Comparison of ENCODE assay signal across 8 cellular contexts in the genomic region with DNA sequence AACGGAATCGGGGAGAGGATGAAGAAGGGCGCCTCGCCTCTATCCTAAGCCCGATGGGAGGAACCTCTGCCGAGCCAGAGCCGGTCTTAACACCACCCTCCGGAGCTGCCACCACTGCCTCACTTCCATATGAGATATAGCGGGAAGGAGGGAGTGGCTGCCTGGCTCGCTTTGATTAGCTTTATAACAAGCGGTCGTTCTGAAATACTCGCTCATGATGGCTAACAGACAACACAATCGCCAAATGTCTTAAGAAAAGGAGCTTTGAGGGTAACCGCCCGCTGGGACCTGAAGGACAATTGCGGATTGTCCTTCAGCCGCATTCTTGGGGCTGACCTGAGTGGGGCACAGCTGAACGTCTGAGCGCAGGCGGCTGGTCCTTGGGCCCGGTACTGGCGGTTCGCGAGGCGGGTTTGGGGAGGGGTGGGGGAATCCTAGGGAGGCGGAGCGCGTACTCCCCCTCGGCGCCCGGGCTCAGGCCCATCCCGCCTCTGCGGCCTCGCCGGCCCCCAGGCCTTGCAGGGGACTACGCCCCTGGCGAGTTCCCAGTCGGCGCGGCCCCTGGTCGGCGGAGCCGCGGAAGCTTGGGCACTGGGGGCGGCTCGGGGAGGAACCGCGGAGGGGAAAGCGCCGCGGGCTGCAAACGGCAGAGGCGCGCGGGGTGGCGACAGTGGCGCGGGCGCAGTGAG. TPM values are rescaled to one million over a fixed set of nuclear protein-coding genes. Genes with fewer than 3 reads are reported as not detected.
DNase-seq lines count a peak whose midpoint lies in the region; ATAC-seq and TF ChIP-seq lines count a peak whose summit lies in the region.

A gene with protein sequence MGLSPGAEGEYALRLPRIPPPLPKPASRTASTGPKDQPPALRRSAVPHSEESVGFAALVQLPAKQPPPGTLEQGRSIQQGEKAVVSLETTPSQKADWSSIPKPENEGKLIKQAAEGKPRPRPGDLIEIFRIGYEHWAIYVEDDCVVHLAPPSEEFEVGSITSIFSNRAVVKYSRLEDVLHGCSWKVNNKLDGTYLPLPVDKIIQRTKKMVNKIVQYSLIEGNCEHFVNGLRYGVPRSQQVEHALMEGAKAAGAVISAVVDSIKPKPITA (minus strand): TSS at position 617 of the 689 bp plus-strand sequence. CDS start 133 bp downstream, at position 484.

- H3K36me3 Mint-ChIP-seq in activated T-helper 17 cell treated with anti-CD3 and anti-CD28 coated beads, Interleukin-2, amount 50 U/mL, for 72 hours (ENCODE audit: low read depth): no peaks in the 10 kb centered on the region

- H3K79me2 ChIP-seq in osteoblast (ENCODE audit: insufficient read depth, low read length): no peaks in the 10 kb centered on the region

- no peak within 1 kb of the TSS for H3K27ac Mint-ChIP-seq in activated T-helper 17 cell treated with anti-CD3 and anti-CD28 coated beads, Interleukin-2, amount 50 U/mL, for 72 hours

- H3K4me3 ChIP-seq in GM12875 (ENCODE audit: low read depth, low read length) (peak within 1 kb of the TSS; percentile 30), osteoblast (ENCODE audit: insufficient read depth, low read length) (peak within 1 kb of the TSS; percentile 61)

- no peaks in the 10 kb centered on the region for H3K4me1 Mint-ChIP-seq in activated T-helper 17 cell treated with anti-CD3 and anti-CD28 coated beads, Interleukin-2, amount 50 U/mL, for 72 hours

- no peaks in the 10 kb centered on the region for H3K36me3 ChIP-seq in osteoblast (ENCODE audit: insufficient read depth, low read length)

- H3K27me3 Mint-ChIP-seq in activated T-helper 17 cell treated with anti-CD3 and anti-CD28 coated beads, Interleukin-2, amount 50 U/mL, for 72 hours: peaks cover 40% of the 10 kb centered on the region

- no peak for ATAC-seq in activated T-helper 17 cell treated with anti-CD3 and anti-CD28 coated beads, Interleukin-2, amount 50 U/mL, for 72 hours (replicated peaks)
- no peak for ATAC-seq in HG03439 (IDR thresholded peaks at IDR 0.05; ENCODE audit: unreplicated experiment)

- H3K27ac ChIP-seq in osteoblast (ENCODE audit: low read depth, low read length): no peak within 1 kb of the TSS

- intact Hi-C loops in head of caudate nucleus (cut with DNase I): loop anchor here (5.0 kb wide), 1 partner anchor 147 kb away; no protein-coding TSS in a partner anchor

- peaks cover 3% of the 10 kb centered on the region for H3K4me1 ChIP-seq in osteoblast (ENCODE audit: insufficient read depth, low read length)

- no peaks in the 10 kb centered on the region for H4K20me1 ChIP-seq in osteoblast (ENCODE audit: insufficient read depth, low read length)

- no peak for TF ChIP-seq CTCF in GM12875 (IDR thresholded peaks at IDR 0.05; ENCODE audit: borderline replicate concordance, insufficient read depth, low read depth, low read length)
- no peak for TF ChIP-seq CTCF in osteoblast (IDR thresholded peaks at IDR 0.05; ENCODE audit: extremely low read depth, low read depth, low read length)

- H3K9me3 Mint-ChIP-seq in activated T-helper 17 cell treated with anti-CD3 and anti-CD28 coated beads, Interleukin-2, amount 50 U/mL, for 72 hours: no peaks in the 10 kb centered on the region

- peaks cover 52% of the 10 kb centered on the region for H3K27me3 ChIP-seq in osteoblast (ENCODE audit: insufficient read depth, low read length)

- peak within 1 kb of the TSS; percentile 61 for H3K4me3 Mint-ChIP-seq in activated T-helper 17 cell treated with anti-CD3 and anti-CD28 coated beads, Interleukin-2, amount 50 U/mL, for 72 hours

- H3K4me2 ChIP-seq in osteoblast (ENCODE audit: insufficient read depth, low read length): peak within 1 kb of the TSS; percentile 85

- DNase-seq in head of caudate nucleus: peak in 31 of 42 donors; percentile 29 to 74 (median 50)
- no peak for DNase-seq in osteoblast (ENCODE audit: insufficient read length, low spot score, missing footprints)
- DNase-seq in dermis blood vessel endothelial cell: no peak
- no peak for DNase-seq in A172 (ENCODE audit: low spot score)
- no peak for DNase-seq in Kasumi-1 (lab: John Stamatoyannopoulos, UW)

- no peaks in the 10 kb centered on the region for H3K9me3 ChIP-seq in osteoblast (ENCODE audit: low read depth, low read length)

- peak within 1 kb of the TSS; percentile 56 for H2AFZ ChIP-seq in osteoblast (ENCODE audit: low read length)

RNA-seq across cellular contexts. Expression of the gene that starts here (rescaled TPM):
- total RNA-seq in activated T-helper 17 cell treated with anti-CD3 and anti-CD28 coated beads, Interleukin-2, amount 50 U/mL, for 72 hours: under 1 TPM in 1 of 2 donors, not detected in 1; 0.11 TPM
- not detected in 2 replicates for total RNA-seq in osteoblast
- total RNA-seq in dermis blood vessel endothelial cell: not detected in 2 replicates
- total RNA-seq in A172 (2014; rRNA removed; shearing (Covaris generic)): not detected in 2 replicates

Comparison
In these comparisons a context has a peak if more than half of its experiments do, and no peak if none do; other contexts are left out.
1. DNase-seq: peak in head of caudate nucleus (31 of 42); none in osteoblast (single experiment), dermis blood vessel endothelial cell (single experiment), A172 (single experiment) and Kasumi-1 (0 of 2).